ENCODE assay signal across 8 cellular contexts in genomic region chr5:36734422-36734821, GRCh38.
DNase-seq lines count a peak whose midpoint lies in the region; ATAC-seq and TF ChIP-seq lines count a peak whose summit lies in the region.

No MANE protein-coding gene starts in this region.

- no peaks in the 10 kb centered on the region for H4K20me1 ChIP-seq in OCI-LY7 (ENCODE audit: insufficient read depth, low read length)

- H3K36me3 ChIP-seq in OCI-LY7 (ENCODE audit: insufficient read depth, low read length) = no peaks in the 10 kb centered on the region
- H3K36me3 ChIP-seq in vagina = no peaks in the 10 kb centered on the region

- no peaks in the 10 kb centered on the region for H3K27me3 ChIP-seq in vagina

- no peak for TF ChIP-seq POLR2A in vagina (IDR thresholded peaks at IDR 0.05)

- no peak overlapping the region for H3K4me3 ChIP-seq in OCI-LY7 (ENCODE audit: low read depth, low read length, poor library complexity, severe bottlenecking)
- no peak overlapping the region for H3K4me3 ChIP-seq in fibroblast of pulmonary artery (replicated peaks; ENCODE audit: low read depth, low read length)
- no peak overlapping the region for H3K4me3 ChIP-seq in vagina

- CTCF ChIA-PET in OCI-LY7 (lab: Charles Lee; ENCODE audit: unreplicated experiment) = no interaction called here

- H3K9me3 ChIP-seq in OCI-LY7 (ENCODE audit: low read length) = no peaks in the 10 kb centered on the region
- H3K9me3 ChIP-seq in vagina = no peaks in the 10 kb centered on the region

- H3K79me2 ChIP-seq in OCI-LY7 (ENCODE audit: insufficient read depth, low read depth, low read length) = no peaks in the 10 kb centered on the region

- intact Hi-C loops in OCI-LY7 (cut with micrococcal nuclease; ENCODE audit: unreplicated experiment) (no loop called here), vagina (cut with DNase I) (no loop called here)

- H3K27ac ChIP-seq in 22Rv1 (no peak overlapping the region), OCI-LY7 (ENCODE audit: low read depth, low read length, poor library complexity, severe bottlenecking) (no peak overlapping the region), vagina (no peak overlapping the region)

- H3K4me1 ChIP-seq in OCI-LY7 (ENCODE audit: insufficient read depth, low read length, poor library complexity, severe bottlenecking) = no peaks in the 10 kb centered on the region
- no peaks in the 10 kb centered on the region for H3K4me1 ChIP-seq in vagina

- ATAC-seq in GM21825 (IDR thresholded peaks at IDR 0.05; ENCODE audit: unreplicated experiment) (no peak), HG02970 (IDR thresholded peaks at IDR 0.05; ENCODE audit: low FRiP score, unreplicated experiment) (no peak)

- DNase-seq in GM03348 (ENCODE audit: low spot score) = peak; percentile 17
- DNase-seq in OCI-LY7 (ENCODE audit: low spot score) = peak; percentile 31
- peak; percentile 65 for DNase-seq in fibroblast of pulmonary artery (ENCODE audit: low read depth)
- DNase-seq in vagina (ENCODE audit: extremely low spot score in 2 of 2) = no peak
- DNase-seq in COLO829 (ENCODE audit: low spot score) = no peak

- BruUV-seq in OCI-LY7 (replicated peaks; lab: Mats Ljungman, UMichigan) = no TSS peak

- TF ChIP-seq CTCF in 22Rv1 (IDR thresholded peaks at IDR 0.05) = peak; percentile 9; the same call in 1 of the 2 replicates
- TF ChIP-seq CTCF in OCI-LY7 (conservative IDR thresholded peaks at IDR 0.05; ENCODE audit: low read length) = peak; percentile 47
- TF ChIP-seq CTCF in fibroblast of pulmonary artery (IDR thresholded peaks at IDR 0.05; ENCODE audit: low read length, missing control alignments) = peak; percentile 31
- TF ChIP-seq CTCF in vagina (IDR thresholded peaks at IDR 0.05) = no peak

- H2AFZ ChIP-seq in OCI-LY7 (ENCODE audit: low read length) = no peak overlapping the region

- POLR2A ChIA-PET in OCI-LY7 (lab: Charles Lee) = interaction anchor here (0.6 to 1.4 kb wide), 3 partner anchors 10 to 30 kb away, joined by 3 to 4 read pairs (median 3); no protein-coding TSS in a partner anchor

- H3K4me2 ChIP-seq in OCI-LY7 (ENCODE audit: low read length) = no peak overlapping the region

- no peaks in the 10 kb centered on the region for H3K9me2 ChIP-seq in OCI-LY7 (ENCODE audit: insufficient read depth, low read length)

Comparison
In these comparisons a context has a peak if more than half of its experiments do, and no peak if none do; other contexts are left out.
1. CTCF ChIP-seq: peak in 22Rv1 (single experiment), OCI-LY7 (single experiment) and fibroblast of pulmonary artery (single experiment); none in vagina (0 of 3).
2. DNase-seq: peak in GM03348 (single experiment), OCI-LY7 (single experiment) and fibroblast of pulmonary artery (single experiment); none in vagina (0 of 2) and COLO829 (single experiment).